14 cellular contexts compared by ENCODE assay signal in the genomic region with DNA sequence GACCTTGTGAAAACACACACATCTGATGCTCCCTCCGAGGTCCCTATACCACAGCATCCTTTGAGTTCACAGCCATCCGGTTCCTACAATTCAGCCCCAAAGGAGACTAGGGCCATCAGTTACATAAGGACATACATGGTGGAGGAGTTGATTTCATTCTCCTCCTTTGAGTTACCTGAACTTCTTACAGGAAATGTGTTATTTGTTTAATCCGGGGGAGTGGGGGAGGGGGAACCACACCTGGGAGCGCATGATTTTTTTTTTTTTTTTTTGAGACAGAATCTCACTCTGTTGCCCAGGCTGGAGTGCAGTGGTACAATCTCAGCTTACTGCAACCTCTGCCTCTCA. TPM values are rescaled to one million over a fixed set of nuclear protein-coding genes. Genes with fewer than 3 reads are reported as not detected.
A peak's percentile ranks its signal among the peaks of the same experiment; 100 is the strongest.
DNase-seq lines count a peak whose midpoint lies in the region; ATAC-seq and TF ChIP-seq lines count a peak whose summit lies in the region.
"Had no signal": no experiment of that assay in that cellular context is flagged by ENCODE, and none has a peak within 500 bp of the region (broad histone marks: within the 10 kb centered on the region; RNA-seq: fewer than 3 reads in every experiment).

No MANE protein-coding gene starts in this region.

- TF ChIP-seq CTCF in CD4-positive, alpha-beta T cell (IDR thresholded peaks at IDR 0.05), result no peak
- no peak for TF ChIP-seq CTCF in brain (conservative IDR thresholded peaks at IDR 0.05)
- TF ChIP-seq CTCF in esophagus squamous epithelium (IDR thresholded peaks at IDR 0.05), result no peak
- no peak for TF ChIP-seq CTCF in BE2C (IDR thresholded peaks at IDR 0.05; ENCODE audit: low read depth, low read length)

- WGBS in esophagus squamous epithelium, 2 donors, result 75 to 89% methylated on average over 4 of the region's 4 CpGs

- POLR2A ChIA-PET in CD4-positive, alpha-beta T cell (lab: Charles Lee), result interaction anchor here (0.9 to 4.3 kb wide), 11 partner anchors 11 to 81 kb away, joined by 3 to 23 read pairs (median 7); no protein-coding TSS in a partner anchor

- no peak for TF ChIP-seq POLR2A in esophagus squamous epithelium (IDR thresholded peaks at IDR 0.05)

- H3K27ac Mint-ChIP-seq in CD4-positive, alpha-beta T cell, result peak overlapping the region; percentile 96
- H3K27ac Mint-ChIP-seq in brain, result peak overlapping the region in 3 of 5 experiments; percentile 11 to 73 (median 32)

- peak; percentile 21 for ATAC-seq in CD4-positive, alpha-beta T cell (ENCODE audit: poor library complexity)
- ATAC-seq in GM19467 (IDR thresholded peaks at IDR 0.05; ENCODE audit: unreplicated experiment), result peak; percentile 13
- ATAC-seq in HG03175 (IDR thresholded peaks at IDR 0.05; ENCODE audit: unreplicated experiment), result peak; percentile 24
- ATAC-seq: left lung, Panc1 had no signal

- peaks cover 97% of the 10 kb centered on the region for H3K4me1 Mint-ChIP-seq in CD4-positive, alpha-beta T cell (ENCODE audit: low read depth)
- peaks cover 68% of the 10 kb centered on the region for H3K4me1 Mint-ChIP-seq in brain

- H3K27me3 Mint-ChIP-seq in CD4-positive, alpha-beta T cell, result no peaks in the 10 kb centered on the region
- H3K27me3 Mint-ChIP-seq in brain, result peaks cover 4% of the 10 kb centered on the region

- H3K9me3 ChIP-seq in CD4-positive, alpha-beta T cell (ENCODE audit: control insufficient read depth, low read length), result no peaks in the 10 kb centered on the region
- H3K9me3 ChIP-seq in esophagus squamous epithelium, result no peaks in the 10 kb centered on the region
- no peaks in the 10 kb centered on the region for H3K9me3 ChIP-seq in BE2C
- H3K9me3 ChIP-seq: breast epithelium, left lung had no signal

- peak overlapping the region; percentile 84 for H3K27ac ChIP-seq in CD4-positive, alpha-beta T cell (ENCODE audit: low read depth, low read length)
- peak overlapping the region in 1 of 4 donors; percentile 21 for H3K27ac ChIP-seq in esophagus squamous epithelium
- H3K27ac ChIP-seq: breast epithelium, HL-60, left lung had no signal

- no peaks in the 10 kb centered on the region for H3K27me3 ChIP-seq in CD4-positive, alpha-beta T cell (ENCODE audit: control insufficient read depth, insufficient read depth, low read length)
- H3K27me3 ChIP-seq in esophagus squamous epithelium (no peaks in the 10 kb centered on the region), BE2C (no peaks in the 10 kb centered on the region)
- H3K27me3 ChIP-seq: breast epithelium, left lung had no signal

- no peaks in the 10 kb centered on the region for H3K9me3 Mint-ChIP-seq in CD4-positive, alpha-beta T cell
- no peaks in the 10 kb centered on the region for H3K9me3 Mint-ChIP-seq in brain

- no peak overlapping the region for H3K4me3 ChIP-seq in esophagus squamous epithelium
- no peak overlapping the region for H3K4me3 ChIP-seq in BE2C (ENCODE audit: low read depth, low read length)
- H3K4me3 ChIP-seq: breast epithelium, left lung had no signal

- H3K36me3 ChIP-seq in esophagus squamous epithelium (no peaks in the 10 kb centered on the region), BE2C (no peaks in the 10 kb centered on the region)
- H3K36me3 ChIP-seq: breast epithelium, left lung had no signal

- peak overlapping the region; percentile 76 for H3K4me3 Mint-ChIP-seq in CD4-positive, alpha-beta T cell
- no peak overlapping the region for H3K4me3 Mint-ChIP-seq in brain
- H3K4me3 Mint-ChIP-seq: CD14-positive monocyte had no signal

- no peak for DNase-seq in CD4-positive, alpha-beta T cell
- no peak for DNase-seq in cerebellum (ENCODE audit: low spot score)
- DNase-seq in NCI-H748 (lab: John Stamatoyannopoulos, UW; ENCODE audit: unreplicated experiment), result no peak
- no peak for DNase-seq in esophagus squamous epithelium (lab: John Stamatoyannopoulos, UW)
- no peak for DNase-seq in BE2C
- DNase-seq: activated CD4-positive, alpha-beta T cell treated with anti-CD3 and anti-CD28 coated beads for 1 hour; left lung had no signal

- H3K4me1 ChIP-seq in esophagus squamous epithelium (peaks cover 0 to 35% (median 0%) of the 10 kb centered on the region in 3 donors), BE2C (no peaks in the 10 kb centered on the region; the same call in 1 of the 2 replicates)
- H3K4me1 ChIP-seq: breast epithelium had no signal

- H3K36me3 Mint-ChIP-seq in CD4-positive, alpha-beta T cell (ENCODE audit: low read depth), result peaks cover 84% of the 10 kb centered on the region
- H3K36me3 Mint-ChIP-seq in brain, result no peaks in the 10 kb centered on the region

- intact Hi-C loops in CD4-positive, alpha-beta T cell (cut with DNase I, micrococcal nuclease), result loop anchor here in 1 of 2 experiments (2.0 kb wide), 1 partner anchor 14 kb away; no protein-coding TSS in a partner anchor
- intact Hi-C loops in esophagus squamous epithelium (cut with DNase I), result no loop called here

- CTCF ChIA-PET in CD4-positive, alpha-beta T cell (lab: Charles Lee), result interaction anchor here (0.6 to 5.8 kb wide), 4 partner anchors 15 to 82 kb away, joined by 3 to 25 read pairs (median 6); no protein-coding TSS in a partner anchor

RNA-seq across cellular contexts. Expression of a gene that starts 30.7 kb away (rescaled TPM):
- 100 to 1,000 TPM; 399 to 430 TPM for total RNA-seq in CD4-positive, alpha-beta T cell
- polyA plus RNA-seq in brain (ENCODE audit: insufficient read depth, low read depth, low replicate concordance), result 91.5 TPM
- 18.4 TPM for total RNA-seq in cerebellum
- total RNA-seq in esophagus squamous epithelium, result 10 to 100 TPM; 12.8 to 52.0 (median 20.5) TPM
- polyA plus RNA-seq in BE2C (2012; ENCODE audit: insufficient read depth, insufficient read length, low read depth), result 5.2 TPM

Comparison
In these comparisons a context has a peak if more than half of its experiments do, and no peak if none do; other contexts are left out.
1. RNA of a gene that starts 30.7 kb away (total RNA-seq): 399 to 430 TPM in CD4-positive, alpha-beta T cell; 12.8 to 52.0 TPM in esophagus squamous epithelium and 18.4 TPM in cerebellum (single experiment); every median in the first group is over 4 times any median in the second.
2. Peak in every context shown above with its lines, with median percentiles within 50 percentile points of each other: ATAC-seq.